Comparison of ENCODE assay signal across 18 cellular contexts in the genomic region with DNA sequence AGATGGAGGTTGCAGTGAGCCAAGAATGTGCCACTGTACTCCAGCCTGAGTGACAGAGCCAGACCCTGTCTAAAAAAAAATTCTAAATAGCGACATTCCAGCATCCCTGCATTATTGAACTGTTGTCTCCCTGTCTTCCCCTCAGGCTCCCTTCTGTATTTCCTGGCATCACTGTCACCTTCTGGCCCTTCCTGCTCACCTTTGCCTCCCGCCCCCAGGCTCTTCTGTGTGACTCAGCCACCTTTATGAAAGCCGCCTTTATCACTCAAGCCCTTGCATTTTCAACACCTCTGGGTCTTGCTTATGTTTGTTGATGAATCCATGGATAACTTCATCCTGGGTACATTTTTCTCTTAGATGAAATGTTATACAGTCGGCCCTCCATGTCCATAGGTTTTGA. TPM values are rescaled to one million over a fixed set of nuclear protein-coding genes. Genes with fewer than 3 reads are reported as not detected.
DNase-seq lines count a peak whose midpoint lies in the region; ATAC-seq, FAIRE-seq and TF ChIP-seq lines count a peak whose summit lies in the region.
"Had no signal": no experiment of that assay in that cellular context is flagged by ENCODE, and none has a peak within 500 bp of the region (broad histone marks: within the 10 kb centered on the region; RNA-seq: fewer than 3 reads in every experiment).

No MANE protein-coding gene starts in this region.

- intact Hi-C loops in activated CD4-positive, alpha-beta T cell treated with anti-CD3 and anti-CD28 coated beads, Interleukin-2, amount 10 ng/mL, durations not matched to agents 24 days and 14 days (cut with micrococcal nuclease) = loop anchor here (10.0 kb wide), 1 partner anchor 1088 kb away; no protein-coding TSS in a partner anchor

- no peak for FAIRE-seq in GM12892 (lab: Jason Lieb, UNC)
- FAIRE-seq: RCC 7860 had no signal

- peak overlapping the region; percentile 32 for H3K27ac Mint-ChIP-seq in activated CD4-positive, alpha-beta T cell treated with anti-CD3 and anti-CD28 coated beads, Interleukin-2, amount 10 ng/mL, durations not matched to agents 24 days and 14 days
- H3K27ac Mint-ChIP-seq in effector memory CD8-positive, alpha-beta T cell = peak overlapping the region; percentile 77 to 89

- ATAC-seq in effector memory CD8-positive, alpha-beta T cell (replicated peaks) = no peak
- no peak for ATAC-seq in GM21360 (IDR thresholded peaks at IDR 0.05; ENCODE audit: unreplicated experiment)
- no peak for ATAC-seq in esophagus mucosa

- no peaks in the 10 kb centered on the region for H3K9me3 Mint-ChIP-seq in activated CD4-positive, alpha-beta T cell treated with anti-CD3 and anti-CD28 coated beads, Interleukin-2, amount 10 ng/mL, durations not matched to agents 24 days and 14 days
- no peaks in the 10 kb centered on the region for H3K9me3 Mint-ChIP-seq in effector memory CD8-positive, alpha-beta T cell

- DNase-seq in stimulated activated CD4-positive, alpha-beta T cell treated with anti-CD3 and anti-CD28 coated beads, Interleukin-4, amount 100 ng/mL, for 1 hour = peak; percentile 36
- no peak for DNase-seq in stimulated activated CD4-positive, alpha-beta T cell treated with anti-CD3 and anti-CD28 coated beads, Interleukin-4, amount 100 ng/mL, for 24 hours
- no peak for DNase-seq in activated CD4-positive, alpha-beta T cell treated with anti-CD3 and anti-CD28 coated beads, Interleukin-2, amount 10 ng/mL, durations not matched to agents 24 days and 14 days
- no peak for DNase-seq in effector memory CD8-positive, alpha-beta T cell
- DNase-seq in NCI-H526 (lab: John Stamatoyannopoulos, UW) (no peak), GM12892 (ENCODE audit: insufficient read length) (no peak)
- DNase-seq: activated CD4-positive, CD25-positive, alpha-beta regulatory T cell; activated gamma-delta T cell treated with Interleukin-2 at 50 U/mL for 16 hours; DND-41; foreskin melanocyte; H7; mesenchymal stem cell; NCI-H187 treated with DMSO at 0.1 percent for 48 hours; NCI-H524 treated with DMSO at 0.1 percent for 48 hours had no signal

- peak overlapping the region; percentile 53 for H3K4me3 Mint-ChIP-seq in activated CD4-positive, alpha-beta T cell treated with anti-CD3 and anti-CD28 coated beads, Interleukin-2, amount 10 ng/mL, durations not matched to agents 24 days and 14 days
- H3K4me3 Mint-ChIP-seq in effector memory CD8-positive, alpha-beta T cell = peak overlapping the region in 1 of 2 donors; percentile 43

- H3K27me3 Mint-ChIP-seq in activated CD4-positive, alpha-beta T cell treated with anti-CD3 and anti-CD28 coated beads, Interleukin-2, amount 10 ng/mL, durations not matched to agents 24 days and 14 days = peaks cover 3% of the 10 kb centered on the region
- H3K27me3 Mint-ChIP-seq in effector memory CD8-positive, alpha-beta T cell = no peaks in the 10 kb centered on the region

- no peak for TF ChIP-seq POLR2A in GM12892 (IDR thresholded peaks at IDR 0.05; ENCODE audit: low read depth, low read length)

- peaks cover 17% of the 10 kb centered on the region for H3K4me1 Mint-ChIP-seq in activated CD4-positive, alpha-beta T cell treated with anti-CD3 and anti-CD28 coated beads, Interleukin-2, amount 10 ng/mL, durations not matched to agents 24 days and 14 days
- peaks cover 17 to 22% of the 10 kb centered on the region in 2 donors for H3K4me1 Mint-ChIP-seq in effector memory CD8-positive, alpha-beta T cell (ENCODE audit: low read depth in 2 of 2)

- no peaks in the 10 kb centered on the region for H3K36me3 Mint-ChIP-seq in activated CD4-positive, alpha-beta T cell treated with anti-CD3 and anti-CD28 coated beads, Interleukin-2, amount 10 ng/mL, durations not matched to agents 24 days and 14 days (ENCODE audit: low read depth)
- H3K36me3 Mint-ChIP-seq in effector memory CD8-positive, alpha-beta T cell (ENCODE audit: insufficient read depth) = peaks cover 7% of the 10 kb centered on the region

RNA-seq across cellular contexts. Expression of gene UBASH3B, which starts 21.1 kb away (rescaled TPM):
- total RNA-seq in activated CD4-positive, alpha-beta T cell treated with anti-CD3 and anti-CD28 coated beads, Interleukin-2, amount 10 ng/mL, durations not matched to agents 24 days and 14 days = 10.9 and 14.8 TPM in 2 replicates
- polyA plus RNA-seq in GM12892 (2012; ENCODE audit: missing spikeins) = 6.4 TPM
- 13.9 TPM for total RNA-seq in esophagus mucosa
- polyA plus RNA-seq: cardiac muscle cell had no signal
